In the genomic region with DNA sequence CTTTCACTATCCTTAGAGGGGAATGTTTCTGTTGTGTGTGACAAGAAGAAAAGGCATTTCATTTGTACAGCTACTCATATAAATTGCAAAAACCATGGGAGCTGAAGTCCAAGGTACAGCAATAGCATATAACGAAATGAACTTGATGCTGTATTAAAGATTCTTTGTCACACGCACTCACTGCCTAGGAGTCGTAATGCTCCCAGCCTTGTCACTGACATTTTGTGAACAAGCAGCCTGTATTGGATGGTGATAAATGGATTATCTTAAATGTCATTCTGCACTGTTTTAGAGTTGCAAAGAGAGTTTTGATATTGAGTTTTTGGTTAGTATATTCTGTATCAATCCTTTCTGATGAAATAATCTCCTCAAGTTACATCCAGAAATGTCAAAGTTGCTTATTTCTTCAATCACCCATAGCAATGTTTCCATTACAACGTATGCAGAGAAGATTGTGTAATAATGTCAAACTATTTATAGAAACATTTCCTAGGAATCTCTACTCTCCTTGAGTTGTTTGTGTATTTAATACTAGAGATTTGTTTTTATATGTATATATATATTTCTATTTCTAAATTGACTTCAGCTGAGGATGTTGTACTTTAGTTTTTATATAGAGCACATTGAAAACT, we compare ENCODE assay signal across 15 cellular contexts.
A peak's percentile ranks its signal among the peaks of the same experiment; 100 is the strongest.
DNase-seq lines count a peak whose midpoint lies in the region; ATAC-seq, FAIRE-seq and TF ChIP-seq lines count a peak whose summit lies in the region.
"Had no signal": no experiment of that assay in that cellular context is flagged by ENCODE, and none has a peak within 500 bp of the region (broad histone marks: within the 10 kb centered on the region; RNA-seq: fewer than 3 reads in every experiment).

No MANE protein-coding gene starts in this region.

- POLR2A ChIA-PET in K562 (lab: Yijun Ruan, JAX), result no interaction called here

- TF ChIP-seq EP300 in K562 (IDR thresholded peaks at IDR 0.05; ENCODE audit: low read length), result no peak

- no peaks in the 10 kb centered on the region for H3K9me3 ChIP-seq in K562 (replicated peaks; ENCODE audit: control insufficient read depth, insufficient read depth, low read depth, low read length)
- H3K9me3 ChIP-seq: BE2C had no signal

- no peaks in the 10 kb centered on the region for H3K36me3 ChIP-seq in K562 (ENCODE audit: control insufficient read depth, insufficient read depth, low read length)
- H3K36me3 ChIP-seq: BE2C had no signal

- H3K27me3 ChIP-seq in K562 (ENCODE audit: control insufficient read depth in 2 of 2, insufficient read depth in 2 of 2, low read length in 2 of 2), result no peaks in the 10 kb centered on the region
- H3K27me3 ChIP-seq: BE2C had no signal

- TF ChIP-seq POLR2A in H54 (IDR thresholded peaks at IDR 0.05; ENCODE audit: low read depth, low read length) (no peak), K562 (conservative IDR thresholded peaks at IDR 0.05) (no peak)

- H3K4me1 ChIP-seq in K562 (replicated peaks in 1 of 2; ENCODE audit: control insufficient read depth in 2 of 2, insufficient read depth in 2 of 2, low read length in 2 of 2), result no peaks in the 10 kb centered on the region
- H3K4me1 ChIP-seq: BE2C had no signal

- CTCF ChIA-PET in K562 (lab: Yijun Ruan, JAX; ENCODE audit: low intra/inter-chr PET ratio), result no interaction called here

- no peak overlapping the region for H3K4me3 ChIP-seq in K562
- H3K4me3 ChIP-seq in fibroblast of the aortic adventitia (ENCODE audit: low read depth, low read length), result no peak overlapping the region
- no peak overlapping the region for H3K4me3 ChIP-seq in coronary artery
- H3K4me3 ChIP-seq: SK-N-MC had no signal

- TF ChIP-seq CTCF in 22Rv1 (IDR thresholded peaks at IDR 0.05) (no peak), K562 (IDR thresholded peaks at IDR 0.05 in 2 of 3, conservative IDR thresholded peaks at IDR 0.05 in 1 of 3; ENCODE audit: insufficient read depth in 2 of 3, low read depth in 1 of 3, low read length in 3 of 3) (no peak), fibroblast of the aortic adventitia (IDR thresholded peaks at IDR 0.05; ENCODE audit: insufficient read depth, low read length) (no peak), coronary artery (IDR thresholded peaks at IDR 0.05) (no peak), GM13977 (IDR thresholded peaks at IDR 0.05; ENCODE audit: extremely low read depth, insufficient read depth, missing control alignments) (no peak)

- TF ChIP-seq RAD21 in K562 (CRISPR knock-in tag; conservative IDR thresholded peaks at IDR 0.05 in 1 of 2, IDR thresholded peaks at IDR 0.05 in 1 of 2), result no peak

- 33% methylated on average over 4 of the region's 4 CpGs for WGBS in K562 (ENCODE audit: insufficient coverage, low coverage, missing lambda C conversion rate)

- H2AFZ ChIP-seq in K562 (ENCODE audit: low read depth, low read length), result no peak overlapping the region

- intact Hi-C loops in K562 (cut with micrococcal nuclease), result no loop called here

- no peaks in the 10 kb centered on the region for H3K9me1 ChIP-seq in K562 (ENCODE audit: control insufficient read depth, insufficient read depth, low read length)

- in situ Hi-C loops in K562 (cut with MboI) (no loop called here), GM13977 (cut with MboI; ENCODE audit: low pct_unique_long_range_greater_than_20kb, low sequenced_read_pairs, unreplicated experiment) (no loop called here)

- no TSS peak for BruUV-seq in K562 (replicated peaks; lab: Mats Ljungman, UMichigan)

- no peak for DNase-seq in H54 (ENCODE audit: insufficient read length, low spot score)
- DNase-seq in K562 (ENCODE audit: extremely low read depth in 1 of 4, low spot score in 3 of 4), result no peak
- peak; percentile 23 for DNase-seq in fibroblast of the aortic adventitia (ENCODE audit: low read depth)
- DNase-seq in coronary artery (ENCODE audit: low spot score), result no peak
- no peak for DNase-seq in COLO668 (lab: John Stamatoyannopoulos, UW; ENCODE audit: unreplicated experiment)
- no peak for DNase-seq in SW 1271 (lab: John Stamatoyannopoulos, UW)
- DNase-seq in GM13977 (ENCODE audit: low spot score), result no peak
- DNase-seq: BE2C; CD4-positive, alpha-beta memory T cell; NCI-H1092; NCI-H1694 treated with DMSO at 0.1 percent for 48 hours; NCI-H446; PC-3 had no signal

- H3K9ac ChIP-seq in K562 (ENCODE audit: insufficient read depth in 1 of 2, low read depth in 2 of 2, low read length in 2 of 2), result no peak overlapping the region

- no peaks in the 10 kb centered on the region for H4K20me1 ChIP-seq in K562 (replicated peaks; ENCODE audit: control insufficient read depth, insufficient read depth, low read length)

- ATAC-seq in K562, result no peak
- ATAC-seq: PC-3 had no signal

- H3K27ac ChIP-seq in 22Rv1 (peak overlapping the region; percentile 24; the same call in 1 of the 2 replicates), K562 (ENCODE audit: extremely low read depth, low read depth, low read length) (no peak overlapping the region), coronary artery (no peak overlapping the region)
- H3K27ac ChIP-seq: SK-N-MC had no signal

- no peaks in the 10 kb centered on the region for H3K79me2 ChIP-seq in K562 (ENCODE audit: control insufficient read depth, insufficient read depth, low read length)

- FAIRE-seq in H54 (lab: Jason Lieb, UNC), result peak; percentile 6
- no peak for FAIRE-seq in K562 (lab: Jason Lieb, UNC)

- no peak overlapping the region for H3K4me2 ChIP-seq in K562 (ENCODE audit: insufficient read depth, low read length)

TF ChIP-seq in K562, 482 proteins besides CTCF, POLR2A, EP300 and RAD21:
- TF ChIP-seq L3MBTL2 (IDR thresholded peaks at IDR 0.05) (no peak), CEBPG (CRISPR knock-in tag; IDR thresholded peaks at IDR 0.05) (no peak), CEBPG (tag; conservative IDR thresholded peaks at IDR 0.05 in 1 of 2, IDR thresholded peaks at IDR 0.05 in 1 of 2) (peak; percentile 49 to 74), CEBPB (tag; IDR thresholded peaks at IDR 0.05) (peak; percentile 55)
